ENCODE assay signal across 18 cellular contexts in genomic region chr13:37342205-37342604, GRCh38.
"Had no signal": no experiment of that assay in that cellular context is flagged by ENCODE, and none has a peak within 500 bp of the region (broad histone marks: within the 10 kb centered on the region; RNA-seq: fewer than 3 reads in every experiment).

No MANE protein-coding gene starts in this region.

- H3K27ac ChIP-seq: ascending aorta, body of pancreas had no signal

- ATAC-seq: activated CD4-positive, CD25-positive, alpha-beta regulatory T cell treated with anti-CD3 and anti-CD28 coated beads, Interleukin-2, amount 50 U/mL, for 24 hours; activated CD8-positive, alpha-beta memory T cell treated with anti-CD3 and anti-CD28 coated beads, Interleukin-2, amount 10 ng/mL, durations not matched to agents 7 days and 5 days; activated CD8-positive, alpha-beta T cell treated with anti-CD3 and anti-CD28 coated beads for 36 hours; body of pancreas; PC-3 had no signal

- H3K27me3 ChIP-seq: ascending aorta, body of pancreas had no signal

- H3K36me3 ChIP-seq: ascending aorta had no signal

- H3K4me1 ChIP-seq: ascending aorta, body of pancreas had no signal

- H3K9me3 ChIP-seq: ascending aorta, body of pancreas had no signal

- H3K4me3 ChIP-seq: ascending aorta, body of pancreas had no signal

- DNase-seq: activated CD4-positive, alpha-beta T cell treated with anti-CD3 and anti-CD28 coated beads for 4 hours; activated CD8-positive, alpha-beta memory T cell treated with anti-CD3 and anti-CD28 coated beads, Interleukin-2, amount 10 ng/mL, durations not matched to agents 7 days and 5 days; activated CD8-positive, alpha-beta T cell treated with anti-CD3 and anti-CD28 coated beads for 36 hours; activated effector memory CD4-positive, alpha-beta T cell treated with Interleukin-2 at 50 U/mL for 16 hours; activated naive CD4-positive, alpha-beta T cell; activated T-cell treated with anti-CD3 and anti-CD28 coated beads, Interleukin-2, amount 50 U/mL, for 24 hours; body of pancreas; MM.1S; NCI-H1105; NCI-H1436; NCI-H187 treated with DMSO at 0.1 percent for 48 hours; NCI-H2081 treated with DMSO at 0.1 percent for 48 hours; NCI-H226; NCI-H526; PC-3; SHP77 treated with DMSO at 0.1 percent for 48 hours had no signal
